Comparison of ENCODE assay signal across 1 cellular context in the genomic region with DNA sequence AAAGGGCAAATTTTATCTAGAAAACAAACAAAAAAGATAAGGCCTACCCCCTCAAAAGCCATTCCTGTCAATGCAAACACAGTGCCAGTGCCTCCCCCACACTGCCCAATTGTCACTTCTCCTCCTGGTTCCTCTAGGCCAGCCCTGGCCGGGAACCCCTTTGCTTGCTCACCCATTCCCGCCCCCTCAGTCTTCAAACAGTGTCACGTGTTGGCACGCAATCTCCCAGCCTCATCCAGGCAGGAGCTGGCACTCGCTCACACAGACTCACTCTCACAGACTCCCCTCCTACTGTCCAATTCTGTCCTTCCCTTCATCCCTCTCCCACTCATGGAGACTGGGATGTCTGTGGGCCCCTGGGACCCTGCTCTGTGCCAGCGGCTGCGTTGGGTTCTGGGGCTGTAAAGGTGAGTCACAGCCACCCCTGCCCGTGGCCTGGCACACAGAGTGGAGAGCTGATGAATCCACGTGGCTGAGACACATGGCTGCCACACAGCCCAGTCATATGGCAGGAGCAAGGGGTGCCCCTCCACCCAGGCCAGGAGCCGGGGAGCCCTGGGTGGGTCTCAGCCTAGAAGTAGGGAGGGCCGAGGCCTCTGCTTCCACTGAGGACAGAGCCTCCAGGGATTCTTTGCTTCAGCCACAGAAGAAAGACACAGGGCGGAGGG.
TF ChIP-seq lines count a peak whose summit lies in the region.

No MANE protein-coding gene starts in this region.

TF ChIP-seq in HepG2, 621 proteins besides CTCF, POLR2A, EP300 and RAD21 (continued from another document and continues in another):
- TF ChIP-seq, protein P1, sequence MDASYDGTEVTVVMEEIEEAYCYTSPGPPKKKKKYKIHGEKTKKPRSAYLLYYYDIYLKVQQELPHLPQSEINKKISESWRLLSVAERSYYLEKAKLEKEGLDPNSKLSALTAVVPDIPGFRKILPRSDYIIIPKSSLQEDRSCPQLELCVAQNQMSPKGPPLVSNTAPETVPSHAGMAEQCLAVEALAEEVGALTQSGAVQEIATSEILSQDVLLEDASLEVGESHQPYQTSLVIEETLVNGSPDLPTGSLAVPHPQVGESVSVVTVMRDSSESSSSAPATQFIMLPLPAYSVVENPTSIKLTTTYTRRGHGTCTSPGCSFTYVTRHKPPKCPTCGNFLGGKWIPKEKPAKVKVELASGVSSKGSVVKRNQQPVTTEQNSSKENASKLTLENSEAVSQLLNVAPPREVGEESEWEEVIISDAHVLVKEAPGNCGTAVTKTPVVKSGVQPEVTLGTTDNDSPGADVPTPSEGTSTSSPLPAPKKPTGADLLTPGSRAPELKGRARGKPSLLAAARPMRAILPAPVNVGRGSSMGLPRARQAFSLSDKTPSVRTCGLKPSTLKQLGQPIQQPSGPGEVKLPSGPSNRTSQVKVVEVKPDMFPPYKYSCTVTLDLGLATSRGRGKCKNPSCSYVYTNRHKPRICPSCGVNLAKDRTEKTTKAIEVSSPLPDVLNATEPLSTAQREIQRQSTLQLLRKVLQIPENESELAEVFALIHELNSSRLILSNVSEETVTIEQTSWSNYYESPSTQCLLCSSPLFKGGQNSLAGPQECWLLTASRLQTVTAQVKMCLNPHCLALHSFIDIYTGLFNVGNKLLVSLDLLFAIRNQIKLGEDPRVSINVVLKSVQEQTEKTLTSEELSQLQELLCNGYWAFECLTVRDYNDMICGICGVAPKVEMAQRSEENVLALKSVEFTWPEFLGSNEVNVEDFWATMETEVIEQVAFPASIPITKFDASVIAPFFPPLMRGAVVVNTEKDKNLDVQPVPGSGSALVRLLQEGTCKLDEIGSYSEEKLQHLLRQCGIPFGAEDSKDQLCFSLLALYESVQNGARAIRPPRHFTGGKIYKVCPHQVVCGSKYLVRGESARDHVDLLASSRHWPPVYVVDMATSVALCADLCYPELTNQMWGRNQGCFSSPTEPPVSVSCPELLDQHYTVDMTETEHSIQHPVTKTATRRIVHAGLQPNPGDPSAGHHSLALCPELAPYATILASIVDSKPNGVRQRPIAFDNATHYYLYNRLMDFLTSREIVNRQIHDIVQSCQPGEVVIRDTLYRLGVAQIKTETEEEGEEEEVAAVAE (CRISPR knock-in tag; IDR thresholded peaks at IDR 0.05; ENCODE audit: borderline replicate concordance) = 0 out of 2 replicates have a peak, but pooled peaks have one; percentile 37
- TF ChIP-seq ZNF557 (CRISPR knock-in tag; IDR thresholded peaks at IDR 0.05) (peak; percentile 71; the same call in 1 of the 2 replicates), BRD4 (CRISPR knock-in tag; IDR thresholded peaks at IDR 0.05) (no peak), ZNF550 (CRISPR knock-in tag; IDR thresholded peaks at IDR 0.05; ENCODE audit: borderline replicate concordance) (peak; percentile 47; the same call in 1 of the 2 replicates), RBAK (CRISPR knock-in tag; IDR thresholded peaks at IDR 0.05) (no peak), KDM6A (CRISPR knock-in tag; IDR thresholded peaks at IDR 0.05; ENCODE audit: low read depth) (no peak), ZNF329 (CRISPR knock-in tag; IDR thresholded peaks at IDR 0.05; ENCODE audit: low read depth) (no peak), PAWR (CRISPR knock-in tag; IDR thresholded peaks at IDR 0.05; ENCODE audit: borderline replicate concordance) (no peak), RXRA (CRISPR knock-in tag; IDR thresholded peaks at IDR 0.05) (peak; percentile 58), CENPT (CRISPR knock-in tag; IDR thresholded peaks at IDR 0.05; ENCODE audit: low read depth) (peak; percentile 50; the same call in 1 of the 2 replicates), ZNF510 (CRISPR knock-in tag; IDR thresholded peaks at IDR 0.05; ENCODE audit: low read depth) (peak; percentile 80; the same call in 1 of the 2 replicates), AGO1 (IDR thresholded peaks at IDR 0.05; ENCODE audit: low read depth, low read length, poor library complexity, severe bottlenecking) (peak; percentile 85), ZSCAN31 (CRISPR knock-in tag; IDR thresholded peaks at IDR 0.05; ENCODE audit: low read depth) (0 out of 2 replicates have a peak, but pooled peaks have one; percentile 55), NR2F1 (CRISPR knock-in tag; IDR thresholded peaks at IDR 0.05) (peak in 1 of 2 experiments; percentile 34; a peak in 2 of 4 replicates), ZNF451 (CRISPR knock-in tag; IDR thresholded peaks at IDR 0.05) (peak; percentile 25; the same call in 1 of the 2 replicates), POGZ (CRISPR knock-in tag; IDR thresholded peaks at IDR 0.05) (peak; percentile 12; the same call in 1 of the 2 replicates)
- TF ChIP-seq, protein P2, sequence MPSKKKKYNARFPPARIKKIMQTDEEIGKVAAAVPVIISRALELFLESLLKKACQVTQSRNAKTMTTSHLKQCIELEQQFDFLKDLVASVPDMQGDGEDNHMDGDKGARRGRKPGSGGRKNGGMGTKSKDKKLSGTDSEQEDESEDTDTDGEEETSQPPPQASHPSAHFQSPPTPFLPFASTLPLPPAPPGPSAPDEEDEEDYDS (CRISPR knock-in tag; IDR thresholded peaks at IDR 0.05) = 0 out of 2 replicates have a peak, but pooled peaks have one; percentile 37
- TF ChIP-seq, protein P3, sequence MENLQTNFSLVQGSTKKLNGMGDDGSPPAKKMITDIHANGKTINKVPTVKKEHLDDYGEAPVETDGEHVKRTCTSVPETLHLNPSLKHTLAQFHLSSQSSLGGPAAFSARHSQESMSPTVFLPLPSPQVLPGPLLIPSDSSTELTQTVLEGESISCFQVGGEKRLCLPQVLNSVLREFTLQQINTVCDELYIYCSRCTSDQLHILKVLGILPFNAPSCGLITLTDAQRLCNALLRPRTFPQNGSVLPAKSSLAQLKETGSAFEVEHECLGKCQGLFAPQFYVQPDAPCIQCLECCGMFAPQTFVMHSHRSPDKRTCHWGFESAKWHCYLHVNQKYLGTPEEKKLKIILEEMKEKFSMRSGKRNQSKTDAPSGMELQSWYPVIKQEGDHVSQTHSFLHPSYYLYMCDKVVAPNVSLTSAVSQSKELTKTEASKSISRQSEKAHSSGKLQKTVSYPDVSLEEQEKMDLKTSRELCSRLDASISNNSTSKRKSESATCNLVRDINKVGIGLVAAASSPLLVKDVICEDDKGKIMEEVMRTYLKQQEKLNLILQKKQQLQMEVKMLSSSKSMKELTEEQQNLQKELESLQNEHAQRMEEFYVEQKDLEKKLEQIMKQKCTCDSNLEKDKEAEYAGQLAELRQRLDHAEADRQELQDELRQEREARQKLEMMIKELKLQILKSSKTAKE (CRISPR knock-in tag; IDR thresholded peaks at IDR 0.05; ENCODE audit: borderline replicate concordance) = no peak
- TF ChIP-seq, protein P4, sequence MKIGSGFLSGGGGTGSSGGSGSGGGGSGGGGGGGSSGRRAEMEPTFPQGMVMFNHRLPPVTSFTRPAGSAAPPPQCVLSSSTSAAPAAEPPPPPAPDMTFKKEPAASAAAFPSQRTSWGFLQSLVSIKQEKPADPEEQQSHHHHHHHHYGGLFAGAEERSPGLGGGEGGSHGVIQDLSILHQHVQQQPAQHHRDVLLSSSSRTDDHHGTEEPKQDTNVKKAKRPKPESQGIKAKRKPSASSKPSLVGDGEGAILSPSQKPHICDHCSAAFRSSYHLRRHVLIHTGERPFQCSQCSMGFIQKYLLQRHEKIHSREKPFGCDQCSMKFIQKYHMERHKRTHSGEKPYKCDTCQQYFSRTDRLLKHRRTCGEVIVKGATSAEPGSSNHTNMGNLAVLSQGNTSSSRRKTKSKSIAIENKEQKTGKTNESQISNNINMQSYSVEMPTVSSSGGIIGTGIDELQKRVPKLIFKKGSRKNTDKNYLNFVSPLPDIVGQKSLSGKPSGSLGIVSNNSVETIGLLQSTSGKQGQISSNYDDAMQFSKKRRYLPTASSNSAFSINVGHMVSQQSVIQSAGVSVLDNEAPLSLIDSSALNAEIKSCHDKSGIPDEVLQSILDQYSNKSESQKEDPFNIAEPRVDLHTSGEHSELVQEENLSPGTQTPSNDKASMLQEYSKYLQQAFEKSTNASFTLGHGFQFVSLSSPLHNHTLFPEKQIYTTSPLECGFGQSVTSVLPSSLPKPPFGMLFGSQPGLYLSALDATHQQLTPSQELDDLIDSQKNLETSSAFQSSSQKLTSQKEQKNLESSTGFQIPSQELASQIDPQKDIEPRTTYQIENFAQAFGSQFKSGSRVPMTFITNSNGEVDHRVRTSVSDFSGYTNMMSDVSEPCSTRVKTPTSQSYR (CRISPR knock-in tag; IDR thresholded peaks at IDR 0.05; ENCODE audit: borderline replicate concordance) = peak; percentile 67; the same call in 1 of the 2 replicates
- TF ChIP-seq, protein P5, sequence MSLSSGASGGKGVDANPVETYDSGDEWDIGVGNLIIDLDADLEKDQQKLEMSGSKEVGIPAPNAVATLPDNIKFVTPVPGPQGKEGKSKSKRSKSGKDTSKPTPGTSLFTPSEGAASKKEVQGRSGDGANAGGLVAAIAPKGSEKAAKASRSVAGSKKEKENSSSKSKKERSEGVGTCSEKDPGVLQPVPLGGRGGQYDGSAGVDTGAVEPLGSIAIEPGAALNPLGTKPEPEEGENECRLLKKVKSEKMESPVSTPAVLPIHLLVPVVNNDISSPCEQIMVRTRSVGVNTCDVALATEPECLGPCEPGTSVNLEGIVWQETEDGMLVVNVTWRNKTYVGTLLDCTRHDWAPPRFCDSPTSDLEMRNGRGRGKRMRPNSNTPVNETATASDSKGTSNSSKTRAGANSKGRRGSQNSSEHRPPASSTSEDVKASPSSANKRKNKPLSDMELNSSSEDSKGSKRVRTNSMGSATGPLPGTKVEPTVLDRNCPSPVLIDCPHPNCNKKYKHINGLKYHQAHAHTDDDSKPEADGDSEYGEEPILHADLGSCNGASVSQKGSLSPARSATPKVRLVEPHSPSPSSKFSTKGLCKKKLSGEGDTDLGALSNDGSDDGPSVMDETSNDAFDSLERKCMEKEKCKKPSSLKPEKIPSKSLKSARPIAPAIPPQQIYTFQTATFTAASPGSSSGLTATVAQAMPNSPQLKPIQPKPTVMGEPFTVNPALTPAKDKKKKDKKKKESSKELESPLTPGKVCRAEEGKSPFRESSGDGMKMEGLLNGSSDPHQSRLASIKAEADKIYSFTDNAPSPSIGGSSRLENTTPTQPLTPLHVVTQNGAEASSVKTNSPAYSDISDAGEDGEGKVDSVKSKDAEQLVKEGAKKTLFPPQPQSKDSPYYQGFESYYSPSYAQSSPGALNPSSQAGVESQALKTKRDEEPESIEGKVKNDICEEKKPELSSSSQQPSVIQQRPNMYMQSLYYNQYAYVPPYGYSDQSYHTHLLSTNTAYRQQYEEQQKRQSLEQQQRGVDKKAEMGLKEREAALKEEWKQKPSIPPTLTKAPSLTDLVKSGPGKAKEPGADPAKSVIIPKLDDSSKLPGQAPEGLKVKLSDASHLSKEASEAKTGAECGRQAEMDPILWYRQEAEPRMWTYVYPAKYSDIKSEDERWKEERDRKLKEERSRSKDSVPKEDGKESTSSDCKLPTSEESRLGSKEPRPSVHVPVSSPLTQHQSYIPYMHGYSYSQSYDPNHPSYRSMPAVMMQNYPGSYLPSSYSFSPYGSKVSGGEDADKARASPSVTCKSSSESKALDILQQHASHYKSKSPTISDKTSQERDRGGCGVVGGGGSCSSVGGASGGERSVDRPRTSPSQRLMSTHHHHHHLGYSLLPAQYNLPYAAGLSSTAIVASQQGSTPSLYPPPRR (CRISPR knock-in tag; IDR thresholded peaks at IDR 0.05; ENCODE audit: borderline replicate concordance) = peak; percentile 75; the same call in 1 of the 2 replicates
- TF ChIP-seq, protein P6, sequence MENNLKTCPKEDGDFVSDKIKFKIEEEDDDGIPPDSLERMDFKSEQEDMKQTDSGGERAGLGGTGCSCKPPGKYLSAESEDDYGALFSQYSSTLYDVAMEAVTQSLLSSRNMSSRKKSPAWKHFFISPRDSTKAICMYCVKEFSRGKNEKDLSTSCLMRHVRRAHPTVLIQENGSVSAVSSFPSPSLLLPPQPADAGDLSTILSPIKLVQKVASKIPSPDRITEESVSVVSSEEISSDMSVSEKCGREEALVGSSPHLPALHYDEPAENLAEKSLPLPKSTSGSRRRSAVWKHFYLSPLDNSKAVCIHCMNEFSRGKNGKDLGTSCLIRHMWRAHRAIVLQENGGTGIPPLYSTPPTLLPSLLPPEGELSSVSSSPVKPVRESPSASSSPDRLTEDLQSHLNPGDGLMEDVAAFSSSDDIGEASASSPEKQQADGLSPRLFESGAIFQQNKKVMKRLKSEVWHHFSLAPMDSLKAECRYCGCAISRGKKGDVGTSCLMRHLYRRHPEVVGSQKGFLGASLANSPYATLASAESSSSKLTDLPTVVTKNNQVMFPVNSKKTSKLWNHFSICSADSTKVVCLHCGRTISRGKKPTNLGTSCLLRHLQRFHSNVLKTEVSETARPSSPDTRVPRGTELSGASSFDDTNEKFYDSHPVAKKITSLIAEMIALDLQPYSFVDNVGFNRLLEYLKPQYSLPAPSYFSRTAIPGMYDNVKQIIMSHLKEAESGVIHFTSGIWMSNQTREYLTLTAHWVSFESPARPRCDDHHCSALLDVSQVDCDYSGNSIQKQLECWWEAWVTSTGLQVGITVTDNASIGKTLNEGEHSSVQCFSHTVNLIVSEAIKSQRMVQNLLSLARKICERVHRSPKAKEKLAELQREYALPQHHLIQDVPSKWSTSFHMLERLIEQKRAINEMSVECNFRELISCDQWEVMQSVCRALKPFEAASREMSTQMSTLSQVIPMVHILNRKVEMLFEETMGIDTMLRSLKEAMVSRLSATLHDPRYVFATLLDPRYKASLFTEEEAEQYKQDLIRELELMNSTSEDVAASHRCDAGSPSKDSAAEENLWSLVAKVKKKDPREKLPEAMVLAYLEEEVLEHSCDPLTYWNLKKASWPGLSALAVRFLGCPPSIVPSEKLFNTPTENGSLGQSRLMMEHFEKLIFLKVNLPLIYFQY (CRISPR knock-in tag; IDR thresholded peaks at IDR 0.05; ENCODE audit: borderline replicate concordance) = no peak
- TF ChIP-seq, protein P7, sequence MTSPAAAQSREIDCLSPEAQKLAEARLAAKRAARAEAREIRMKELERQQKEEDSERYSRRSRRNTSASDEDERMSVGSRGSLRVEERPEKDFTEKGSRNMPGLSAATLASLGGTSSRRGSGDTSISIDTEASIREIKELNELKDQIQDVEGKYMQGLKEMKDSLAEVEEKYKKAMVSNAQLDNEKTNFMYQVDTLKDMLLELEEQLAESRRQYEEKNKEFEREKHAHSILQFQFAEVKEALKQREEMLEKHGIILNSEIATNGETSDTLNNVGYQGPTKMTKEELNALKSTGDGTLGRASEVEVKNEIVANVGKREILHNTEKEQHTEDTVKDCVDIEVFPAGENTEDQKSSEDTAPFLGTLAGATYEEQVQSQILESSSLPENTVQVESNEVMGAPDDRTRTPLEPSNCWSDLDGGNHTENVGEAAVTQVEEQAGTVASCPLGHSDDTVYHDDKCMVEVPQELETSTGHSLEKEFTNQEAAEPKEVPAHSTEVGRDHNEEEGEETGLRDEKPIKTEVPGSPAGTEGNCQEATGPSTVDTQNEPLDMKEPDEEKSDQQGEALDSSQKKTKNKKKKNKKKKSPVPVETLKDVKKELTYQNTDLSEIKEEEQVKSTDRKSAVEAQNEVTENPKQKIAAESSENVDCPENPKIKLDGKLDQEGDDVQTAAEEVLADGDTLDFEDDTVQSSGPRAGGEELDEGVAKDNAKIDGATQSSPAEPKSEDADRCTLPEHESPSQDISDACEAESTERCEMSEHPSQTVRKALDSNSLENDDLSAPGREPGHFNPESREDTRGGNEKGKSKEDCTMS (CRISPR knock-in tag; conservative IDR thresholded peaks at IDR 0.05) = no peak
- TF ChIP-seq, protein P8, sequence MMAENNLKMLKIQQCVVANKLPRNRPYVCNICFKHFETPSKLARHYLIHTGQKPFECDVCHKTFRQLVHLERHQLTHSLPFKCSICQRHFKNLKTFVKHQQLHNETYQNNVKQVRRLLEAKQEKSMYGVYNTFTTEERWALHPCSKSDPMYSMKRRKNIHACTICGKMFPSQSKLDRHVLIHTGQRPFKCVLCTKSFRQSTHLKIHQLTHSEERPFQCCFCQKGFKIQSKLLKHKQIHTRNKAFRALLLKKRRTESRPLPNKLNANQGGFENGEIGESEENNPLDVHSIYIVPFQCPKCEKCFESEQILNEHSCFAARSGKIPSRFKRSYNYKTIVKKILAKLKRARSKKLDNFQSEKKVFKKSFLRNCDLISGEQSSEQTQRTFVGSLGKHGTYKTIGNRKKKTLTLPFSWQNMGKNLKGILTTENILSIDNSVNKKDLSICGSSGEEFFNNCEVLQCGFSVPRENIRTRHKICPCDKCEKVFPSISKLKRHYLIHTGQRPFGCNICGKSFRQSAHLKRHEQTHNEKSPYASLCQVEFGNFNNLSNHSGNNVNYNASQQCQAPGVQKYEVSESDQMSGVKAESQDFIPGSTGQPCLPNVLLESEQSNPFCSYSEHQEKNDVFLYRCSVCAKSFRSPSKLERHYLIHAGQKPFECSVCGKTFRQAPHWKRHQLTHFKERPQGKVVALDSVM (CRISPR knock-in tag; IDR thresholded peaks at IDR 0.05) = peak; percentile 63; the same call in 1 of the 2 replicates
